Comparison of ENCODE assay signal across 7 cellular contexts in the genomic region with DNA sequence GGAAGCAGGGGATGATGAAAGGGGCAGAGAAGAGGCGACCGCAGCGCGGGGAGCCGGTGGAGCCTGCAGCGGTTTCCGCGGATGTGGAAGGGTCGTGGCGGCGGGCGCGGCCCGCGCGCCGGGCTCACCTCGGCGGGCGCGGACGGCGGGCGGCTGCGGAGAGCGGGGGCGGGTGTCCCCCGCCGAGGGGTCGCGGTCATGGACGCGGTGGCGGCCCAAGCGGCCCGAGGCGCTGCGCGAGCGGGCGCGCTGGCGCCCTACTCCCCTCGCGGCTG. TPM values are rescaled to one million over a fixed set of nuclear protein-coding genes. Genes with fewer than 3 reads are reported as not detected.
DNase-seq lines count a peak whose midpoint lies in the region; ATAC-seq lines count a peak whose summit lies in the region.

No MANE protein-coding gene starts in this region.

- no peaks in the 10 kb centered on the region for H3K27me3 Mint-ChIP-seq in activated CD4-positive, alpha-beta T cell treated with anti-CD3 and anti-CD28 coated beads, Interleukin-2, amount 10 ng/mL, durations not matched to agents 24 days and 14 days

- DNase-seq in activated CD4-positive, alpha-beta T cell treated with anti-CD3 and anti-CD28 coated beads, Interleukin-2, amount 10 ng/mL, durations not matched to agents 24 days and 14 days: peak; percentile 82
- DNase-seq in germinal center (ENCODE audit: low spot score) (peak; percentile 27), skeletal muscle cell (ENCODE audit: low read depth) (no peak), HPDE6-E6E7 (ENCODE audit: extremely low spot score) (no peak), NCI-H446 (lab: John Stamatoyannopoulos, UW) (no peak)

- H3K4me3 ChIP-seq in skeletal muscle cell (ENCODE audit: low read depth, low read length): peak overlapping the region; percentile 60

- ATAC-seq in GM19025 (IDR thresholded peaks at IDR 0.05; ENCODE audit: low read depth, unreplicated experiment) (peak; percentile 19), HG03135 (IDR thresholded peaks at IDR 0.05; ENCODE audit: unreplicated experiment) (peak; percentile 31)

- H3K4me1 Mint-ChIP-seq in activated CD4-positive, alpha-beta T cell treated with anti-CD3 and anti-CD28 coated beads, Interleukin-2, amount 10 ng/mL, durations not matched to agents 24 days and 14 days: peaks cover 58% of the 10 kb centered on the region

- H3K36me3 Mint-ChIP-seq in activated CD4-positive, alpha-beta T cell treated with anti-CD3 and anti-CD28 coated beads, Interleukin-2, amount 10 ng/mL, durations not matched to agents 24 days and 14 days (ENCODE audit: low read depth): peaks cover 11% of the 10 kb centered on the region

- intact Hi-C loops in activated CD4-positive, alpha-beta T cell treated with anti-CD3 and anti-CD28 coated beads, Interleukin-2, amount 10 ng/mL, durations not matched to agents 24 days and 14 days (cut with micrococcal nuclease): loop anchor here (1.0 to 10.0 kb wide), 6 partner anchors 131 to 503 kb away; partner anchors contain the start of genes DTL, INTS7, PPP2R5A and SLC30A1

- peak overlapping the region; percentile 88 for H3K27ac Mint-ChIP-seq in activated CD4-positive, alpha-beta T cell treated with anti-CD3 and anti-CD28 coated beads, Interleukin-2, amount 10 ng/mL, durations not matched to agents 24 days and 14 days

- H3K9me3 Mint-ChIP-seq in activated CD4-positive, alpha-beta T cell treated with anti-CD3 and anti-CD28 coated beads, Interleukin-2, amount 10 ng/mL, durations not matched to agents 24 days and 14 days: no peaks in the 10 kb centered on the region

- H3K4me3 Mint-ChIP-seq in activated CD4-positive, alpha-beta T cell treated with anti-CD3 and anti-CD28 coated beads, Interleukin-2, amount 10 ng/mL, durations not matched to agents 24 days and 14 days: peak overlapping the region; percentile 91

RNA-seq across cellular contexts. Expression of gene LPGAT1, which starts 0.6 kb away (rescaled TPM):
- total RNA-seq in activated CD4-positive, alpha-beta T cell treated with anti-CD3 and anti-CD28 coated beads, Interleukin-2, amount 10 ng/mL, durations not matched to agents 24 days and 14 days: 35.6 and 42.1 TPM in 2 replicates

Comparison
In these comparisons a context has a peak if more than half of its experiments do, and no peak if none do; other contexts are left out.
1. DNase-seq: peak in activated CD4-positive, alpha-beta T cell treated with anti-CD3 and anti-CD28 coated beads, Interleukin-2, amount 10 ng/mL, durations not matched to agents 24 days and 14 days (single experiment) and germinal center (single experiment); none in skeletal muscle cell (single experiment), HPDE6-E6E7 (single experiment) and NCI-H446 (0 of 2).